ENCODE assay signal across 10 cellular contexts in genomic region chr12:40039598-40039997, GRCh38.
"Had no signal": no experiment of that assay in that cellular context is flagged by ENCODE, and none has a peak within 500 bp of the region (broad histone marks: within the 10 kb centered on the region; RNA-seq: fewer than 3 reads in every experiment).

No MANE protein-coding gene starts in this region.

- H3K9me3 ChIP-seq: HAP-1 had no signal

- H3K4me3 ChIP-seq: GM23248, HAP-1 had no signal

- H3K36me3 ChIP-seq: HAP-1 had no signal

- H3K9me3 Mint-ChIP-seq: H9 had no signal

- H3K9ac ChIP-seq: GM23248 had no signal

- ATAC-seq: HCT116 had no signal

- H3K4me3 Mint-ChIP-seq: H9, HFFc6 had no signal

- H3K27ac ChIP-seq: GM23248 had no signal

- H3K4me1 ChIP-seq: HAP-1 had no signal

- DNase-seq: GM23248, GOT3, H7, H9, HCEC 1CT, HFFc6 had no signal

- FAIRE-seq: H1, H54 had no signal

- H2AFZ ChIP-seq: GM23248 had no signal

- H3K27ac Mint-ChIP-seq: H9, HFFc6 had no signal
